Comparison of ENCODE assay signal across 24 cellular contexts in genomic region chr6:90250405-90250804, GRCh38. TPM values are rescaled to one million over a fixed set of nuclear protein-coding genes. Genes with fewer than 3 reads are reported as not detected.
DNase-seq lines count a peak whose midpoint lies in the region; ATAC-seq and TF ChIP-seq lines count a peak whose summit lies in the region.
"Had no signal": no experiment of that assay in that cellular context is flagged by ENCODE, and none has a peak within 500 bp of the region (broad histone marks: within the 10 kb centered on the region; RNA-seq: fewer than 3 reads in every experiment).

No MANE protein-coding gene starts in this region.

- H3K27me3 Mint-ChIP-seq in activated naive CD4-positive, alpha-beta T cell treated with anti-CD3 and anti-CD28 coated beads for 36 hours (ENCODE audit: low read depth) = no peaks in the 10 kb centered on the region
- no peaks in the 10 kb centered on the region for H3K27me3 Mint-ChIP-seq in activated naive CD8-positive, alpha-beta T cell treated with anti-CD3 and anti-CD28 coated beads, Interleukin-2, amount 10 ng/mL, durations not matched to agents 7 days and 5 days
- no peaks in the 10 kb centered on the region for H3K27me3 Mint-ChIP-seq in stimulated activated naive B cell treated with anti-CD40 and anti-IgM and Interleukin-4, amounts not matched to agents 10 μg/mL and 1 μg/mL and 100 μg/mL, for 72 hours
- H3K27me3 Mint-ChIP-seq: activated CD8-positive, alpha-beta memory T cell treated with anti-CD3 and anti-CD28 coated beads, Interleukin-2, amount 10 ng/mL, durations not matched to agents 7 days and 5 days had no signal

- peaks cover 2% of the 10 kb centered on the region for H3K9me3 Mint-ChIP-seq in activated naive CD4-positive, alpha-beta T cell treated with anti-CD3 and anti-CD28 coated beads for 36 hours
- peaks cover 4% of the 10 kb centered on the region for H3K9me3 Mint-ChIP-seq in activated naive CD8-positive, alpha-beta T cell treated with anti-CD3 and anti-CD28 coated beads, Interleukin-2, amount 10 ng/mL, durations not matched to agents 7 days and 5 days
- H3K9me3 Mint-ChIP-seq in stimulated activated naive B cell treated with anti-CD40 and anti-IgM and Interleukin-4, amounts not matched to agents 10 μg/mL and 1 μg/mL and 100 μg/mL, for 72 hours = peaks cover 3 to 7% of the 10 kb centered on the region in 2 donors
- H3K9me3 Mint-ChIP-seq: H9 had no signal

- H3K79me2 ChIP-seq in OCI-LY3 (ENCODE audit: low read length) = no peaks in the 10 kb centered on the region
- H3K79me2 ChIP-seq: parathyroid adenoma had no signal

- H3K4me3 Mint-ChIP-seq in activated naive CD4-positive, alpha-beta T cell treated with anti-CD3 and anti-CD28 coated beads for 36 hours = no peak overlapping the region
- peak overlapping the region; percentile 70 for H3K4me3 Mint-ChIP-seq in activated naive CD8-positive, alpha-beta T cell treated with anti-CD3 and anti-CD28 coated beads, Interleukin-2, amount 10 ng/mL, durations not matched to agents 7 days and 5 days
- H3K4me3 Mint-ChIP-seq in stimulated activated naive B cell treated with anti-CD40 and anti-IgM and Interleukin-4, amounts not matched to agents 10 μg/mL and 1 μg/mL and 100 μg/mL, for 72 hours = peak overlapping the region in 1 of 2 donors; percentile 69
- H3K4me3 Mint-ChIP-seq: activated CD8-positive, alpha-beta memory T cell treated with anti-CD3 and anti-CD28 coated beads, Interleukin-2, amount 10 ng/mL, durations not matched to agents 7 days and 5 days; CD14-positive monocyte; H9; nephron progenitor cell; WTC11 had no signal

- H3K4me1 ChIP-seq in OCI-LY3 (ENCODE audit: low read length) = peaks cover 40% of the 10 kb centered on the region
- H3K4me1 ChIP-seq: left lung, right lobe of liver had no signal

- intact Hi-C loops in activated naive CD4-positive, alpha-beta T cell treated with anti-CD3 and anti-CD28 coated beads for 36 hours (cut with micrococcal nuclease) = loop anchor here (2.0 to 10.0 kb wide), 2 partner anchors 216 to 896 kb away; partner anchors contain the start of gene UBE2J1

- H3K4me3 ChIP-seq in OCI-LY3 (ENCODE audit: low read length) = no peak overlapping the region
- H3K4me3 ChIP-seq: heart right ventricle, left lung, MG63, right lobe of liver, SK-N-MC had no signal

- peak overlapping the region; percentile 98 for H3K27ac Mint-ChIP-seq in activated naive CD4-positive, alpha-beta T cell treated with anti-CD3 and anti-CD28 coated beads for 36 hours
- peak overlapping the region; percentile 92 for H3K27ac Mint-ChIP-seq in activated naive CD8-positive, alpha-beta T cell treated with anti-CD3 and anti-CD28 coated beads, Interleukin-2, amount 10 ng/mL, durations not matched to agents 7 days and 5 days
- H3K27ac Mint-ChIP-seq in stimulated activated naive B cell treated with anti-CD40 and anti-IgM and Interleukin-4, amounts not matched to agents 10 μg/mL and 1 μg/mL and 100 μg/mL, for 72 hours = peak overlapping the region; percentile 95
- H3K27ac Mint-ChIP-seq: CD14-positive monocyte, H9, nephron progenitor cell, WTC11 had no signal

- H3K27ac ChIP-seq in OCI-LY3 (ENCODE audit: low read length) = peak overlapping the region; percentile 73; the same call in 1 of the 2 replicates
- H3K27ac ChIP-seq: heart right ventricle, left lung, parathyroid adenoma, right lobe of liver, SK-N-MC had no signal

- H2AFZ ChIP-seq in OCI-LY3 (ENCODE audit: low read depth, low read length) = no peak overlapping the region
- H2AFZ ChIP-seq: parathyroid adenoma had no signal

- no peaks in the 10 kb centered on the region for H3K36me3 ChIP-seq in OCI-LY3 (replicated peaks; ENCODE audit: low read depth, low read length)
- H3K36me3 ChIP-seq: left lung, MG63, right lobe of liver had no signal

- H3K4me2 ChIP-seq in OCI-LY3 (ENCODE audit: low read length) = peak overlapping the region; percentile 51; the same call in 1 of the 2 replicates

- CTCF ChIA-PET in activated naive CD4-positive, alpha-beta T cell treated with anti-CD3 and anti-CD28 coated beads for 36 hours (lab: Charles Lee) = interaction anchor here (1.0 to 2.0 kb wide), 5 partner anchors 22 to 229 kb away, joined by 3 to 5 read pairs (median 3); no protein-coding TSS in a partner anchor

- H3K9me3 ChIP-seq in OCI-LY3 (ENCODE audit: insufficient read depth, low read length) = no peaks in the 10 kb centered on the region
- H3K9me3 ChIP-seq: heart right ventricle, left lung, MG63, right lobe of liver had no signal

- no peaks in the 10 kb centered on the region for H3K27me3 ChIP-seq in OCI-LY3 (ENCODE audit: low read depth, low read length)
- H3K27me3 ChIP-seq: heart right ventricle, left lung, MG63, right lobe of liver had no signal

- H3K9ac ChIP-seq in OCI-LY3 (ENCODE audit: low read length) = peak overlapping the region; percentile 35; the same call in 1 of the 2 replicates
- H3K9ac ChIP-seq: parathyroid adenoma had no signal

- no peak for ATAC-seq in activated naive CD8-positive, alpha-beta T cell treated with anti-CD3 and anti-CD28 coated beads, Interleukin-2, amount 10 ng/mL, durations not matched to agents 7 days and 5 days (ENCODE audit: low read depth)
- no peak for ATAC-seq in stimulated activated naive B cell treated with anti-CD40 and anti-IgM and Interleukin-4, amounts not matched to agents 10 μg/mL and 1 μg/mL and 100 μg/mL, for 72 hours (replicated peaks)
- no peak for ATAC-seq in GM18870 (IDR thresholded peaks at IDR 0.05; ENCODE audit: unreplicated experiment)
- ATAC-seq in GM19463 (IDR thresholded peaks at IDR 0.05; ENCODE audit: unreplicated experiment) = no peak
- ATAC-seq: heart right ventricle, left lung, right lobe of liver, WTC11 had no signal

- peaks cover 90% of the 10 kb centered on the region for H3K4me1 Mint-ChIP-seq in activated naive CD4-positive, alpha-beta T cell treated with anti-CD3 and anti-CD28 coated beads for 36 hours (ENCODE audit: low read depth)
- H3K4me1 Mint-ChIP-seq in activated naive CD8-positive, alpha-beta T cell treated with anti-CD3 and anti-CD28 coated beads, Interleukin-2, amount 10 ng/mL, durations not matched to agents 7 days and 5 days = peaks cover 68% of the 10 kb centered on the region
- H3K4me1 Mint-ChIP-seq in stimulated activated naive B cell treated with anti-CD40 and anti-IgM and Interleukin-4, amounts not matched to agents 10 μg/mL and 1 μg/mL and 100 μg/mL, for 72 hours = peaks cover 46 to 80% of the 10 kb centered on the region in 2 donors
- H3K4me1 Mint-ChIP-seq: CD14-positive monocyte, H9, WTC11 had no signal

- no peak for TF ChIP-seq CTCF in OCI-LY3 (IDR thresholded peaks at IDR 0.05; ENCODE audit: low read depth, low read length)

- no peak for DNase-seq in activated naive CD4-positive, alpha-beta T cell treated with anti-CD3 and anti-CD28 coated beads for 36 hours
- no peak for DNase-seq in activated naive CD4-positive, alpha-beta T cell (lab: John Stamatoyannopoulos, UW)
- no peak for DNase-seq in activated naive CD8-positive, alpha-beta T cell treated with anti-CD3 and anti-CD28 coated beads, Interleukin-2, amount 10 ng/mL, durations not matched to agents 7 days and 5 days
- DNase-seq in stimulated activated naive B cell treated with anti-CD40 and anti-IgM and Interleukin-4, amounts not matched to agents 10 μg/mL and 1 μg/mL and 100 μg/mL, for 72 hours = no peak
- DNase-seq: activated CD8-positive, alpha-beta memory T cell treated with anti-CD3 and anti-CD28 coated beads, Interleukin-2, amount 10 ng/mL, durations not matched to agents 7 days and 5 days; activated gamma-delta T cell treated with Interleukin-2 at 50 U/mL for 16 hours; H9; heart right ventricle; left lung; MG63; midbrain; NCI-H1436; NCI-H2107; nephron progenitor cell; NK-92 treated with Interleukin-12 subunit alpha and Interleukin-12 subunit beta, amount 100 ng/mL, for 24 hours; right lobe of liver; T1000 had no signal

- POLR2A ChIA-PET in activated naive CD8-positive, alpha-beta T cell treated with anti-CD3 and anti-CD28 coated beads, Interleukin-2, amount 10 ng/mL, durations not matched to agents 7 days and 5 days (lab: Charles Lee) = interaction anchor here (0.6 to 3.3 kb wide), 6 partner anchors 11 to 62 kb away, joined by 5 to 12 read pairs (median 6); no protein-coding TSS in a partner anchor

- H4K20me1 ChIP-seq in OCI-LY3 (ENCODE audit: insufficient read depth, low read length) = no peaks in the 10 kb centered on the region

- peaks cover 39% of the 10 kb centered on the region for H3K36me3 Mint-ChIP-seq in activated naive CD4-positive, alpha-beta T cell treated with anti-CD3 and anti-CD28 coated beads for 36 hours (ENCODE audit: low read depth)
- peaks cover 44% of the 10 kb centered on the region for H3K36me3 Mint-ChIP-seq in activated naive CD8-positive, alpha-beta T cell treated with anti-CD3 and anti-CD28 coated beads, Interleukin-2, amount 10 ng/mL, durations not matched to agents 7 days and 5 days
- peaks cover 26 to 40% of the 10 kb centered on the region in 2 donors for H3K36me3 Mint-ChIP-seq in stimulated activated naive B cell treated with anti-CD40 and anti-IgM and Interleukin-4, amounts not matched to agents 10 μg/mL and 1 μg/mL and 100 μg/mL, for 72 hours
- H3K36me3 Mint-ChIP-seq: CD14-positive monocyte, WTC11 had no signal

RNA-seq across cellular contexts. Expression of gene BACH2, which starts 46.2 kb away (rescaled TPM):
- 10 to 100 TPM; 75.1 to 77.9 TPM for total RNA-seq in activated naive CD4-positive, alpha-beta T cell treated with anti-CD3 and anti-CD28 coated beads for 36 hours
- total RNA-seq in activated naive CD8-positive, alpha-beta T cell treated with anti-CD3 and anti-CD28 coated beads, Interleukin-2, amount 10 ng/mL, durations not matched to agents 7 days and 5 days = 10 to 100 TPM; 61.7 to 65.8 TPM
